11 cellular contexts compared by ENCODE assay signal in genomic region chr3:57794501-57794900, GRCh38.
"Had no signal": no experiment of that assay in that cellular context is flagged by ENCODE, and none has a peak within 500 bp of the region (broad histone marks: within the 10 kb centered on the region; RNA-seq: fewer than 3 reads in every experiment).

No MANE protein-coding gene starts in this region.

- H3K9me3 ChIP-seq: pancreas, thyroid gland had no signal

- ATAC-seq: effector memory CD8-positive, alpha-beta T cell; pancreas had no signal

- H3K4me3 ChIP-seq: pancreas, thyroid gland had no signal

- H3K27me3 Mint-ChIP-seq: activated CD4-positive, alpha-beta memory T cell treated with anti-CD3 and anti-CD28 coated beads, Interleukin-2, amount 10 ng/mL, durations not matched to agents 7 days and 5 days; effector memory CD8-positive, alpha-beta T cell had no signal

- H3K36me3 ChIP-seq: pancreas, thyroid gland had no signal

- H3K4me1 Mint-ChIP-seq: neural crest cell had no signal

- DNase-seq: activated CD4-positive, alpha-beta memory T cell treated with anti-CD3 and anti-CD28 coated beads, Interleukin-2, amount 10 ng/mL, durations not matched to agents 7 days and 5 days; activated CD4-positive, CD25-positive, alpha-beta regulatory T cell treated with anti-CD3 and anti-CD28 coated beads, Interleukin-2, amount 50 U/mL, for 72 hours; activated T-cell treated with anti-CD3 and anti-CD28 coated beads, Interleukin-2, amount 50 U/mL, for 72 hours; central memory CD4-positive, alpha-beta T cell; effector memory CD8-positive, alpha-beta T cell; hippocampal formation; pancreas; stimulated activated CD4-positive, alpha-beta T cell treated with anti-CD3 and anti-CD28 coated beads, Interleukin-4, amount 100 ng/mL, for 4 hours; thyroid gland had no signal

- H3K27ac Mint-ChIP-seq: activated CD4-positive, alpha-beta memory T cell treated with anti-CD3 and anti-CD28 coated beads, Interleukin-2, amount 10 ng/mL, durations not matched to agents 7 days and 5 days had no signal

- H3K9me3 Mint-ChIP-seq: activated CD4-positive, alpha-beta memory T cell treated with anti-CD3 and anti-CD28 coated beads, Interleukin-2, amount 10 ng/mL, durations not matched to agents 7 days and 5 days; activated T-cell treated with anti-CD3 and anti-CD28 coated beads, Interleukin-2, amount 50 U/mL, for 72 hours; effector memory CD8-positive, alpha-beta T cell; neural crest cell; T-helper 2 cell treated with Interferon-gamma antibody and Interleukin-4, amounts not matched to agents 5 μg/mL and 100 μg/mL, for 36 hours had no signal

- H3K27me3 ChIP-seq: pancreas, thyroid gland had no signal

- H3K27ac ChIP-seq: thyroid gland had no signal

- H3K4me3 Mint-ChIP-seq: activated CD4-positive, alpha-beta memory T cell treated with anti-CD3 and anti-CD28 coated beads, Interleukin-2, amount 10 ng/mL, durations not matched to agents 7 days and 5 days; effector memory CD8-positive, alpha-beta T cell; neural crest cell; T-helper 2 cell treated with Interferon-gamma antibody and Interleukin-4, amounts not matched to agents 5 μg/mL and 100 μg/mL, for 36 hours had no signal
